ENCODE assay signal across 1 cellular context in genomic region chr3:113745273-113746068, GRCh38.
TF ChIP-seq lines count a peak whose summit lies in the region.

No MANE protein-coding gene starts in this region.

TF ChIP-seq in IMR-90, 13 proteins besides CTCF, POLR2A, EP300 and RAD21 (continued from another document):
- TF ChIP-seq SMC3 (IDR thresholded peaks at IDR 0.05; ENCODE audit: low read depth, low read length) (peak; percentile 33), CHD1 (IDR thresholded peaks at IDR 0.05; ENCODE audit: low read depth, low read length) (peak; percentile 81; the same call in 1 of the 2 replicates), FOS (IDR thresholded peaks at IDR 0.05; ENCODE audit: low read depth, low read length) (peak; percentile 28; the same call in 1 of the 2 replicates)
